ENCODE assay signal across 16 cellular contexts in genomic region chr7:6462094-6462493, GRCh38.
"Had no signal": no experiment of that assay in that cellular context is flagged by ENCODE, and none has a peak within 500 bp of the region (broad histone marks: within the 10 kb centered on the region; RNA-seq: fewer than 3 reads in every experiment).

No MANE protein-coding gene starts in this region.

- H3K9me3 ChIP-seq: gastrocnemius medialis, heart left ventricle, left lung had no signal

- ATAC-seq: activated CD8-positive, alpha-beta T cell treated with anti-CD3 and anti-CD28 coated beads, Interleukin-2, amount 10 ng/mL, durations not matched to agents 7 days and 5 days; gastrocnemius medialis; heart left ventricle; left lung had no signal

- FAIRE-seq: colon had no signal

- H3K4me3 ChIP-seq: dorsolateral prefrontal cortex, gastrocnemius medialis, heart left ventricle, left lung had no signal

- H3K27ac ChIP-seq: dorsolateral prefrontal cortex, gastrocnemius medialis, heart left ventricle, left lung had no signal

- DNase-seq: activated CD4-positive, alpha-beta T cell treated with anti-CD3 and anti-CD28 coated beads, Interleukin-2, amount 10 ng/mL, durations not matched to agents 24 days and 14 days; activated CD8-positive, alpha-beta T cell treated with anti-CD3 and anti-CD28 coated beads, Interleukin-2, amount 10 ng/mL, durations not matched to agents 7 days and 5 days; activated naive CD4-positive, alpha-beta T cell treated with Interleukin-2 at 50 U/mL for 16 hours; activated naive CD8-positive, alpha-beta T cell treated with anti-CD3 and anti-CD28 coated beads, Interleukin-2, amount 10 ng/mL, durations not matched to agents 7 days and 5 days; activated T-cell treated with anti-CD3 and anti-CD28 coated beads, Interleukin-2, amount 50 U/mL, for 24 hours; amygdala; caudate nucleus; dorsolateral prefrontal cortex; endodermal cell; gastrocnemius medialis; heart left ventricle; left lung; nephron progenitor cell; nucleus accumbens; stimulated activated naive CD4-positive, alpha-beta T cell had no signal

- H3K4me1 ChIP-seq: gastrocnemius medialis, heart left ventricle, left lung had no signal

- H3K27me3 ChIP-seq: dorsolateral prefrontal cortex, gastrocnemius medialis, heart left ventricle, left lung had no signal
